In genomic region chr18:12882416-12882815, GRCh38 we compare ENCODE assay signal across 8 cellular contexts. TPM values are rescaled to one million over a fixed set of nuclear protein-coding genes. Genes with fewer than 3 reads are reported as not detected.
DNase-seq lines count a peak whose midpoint lies in the region; ATAC-seq and TF ChIP-seq lines count a peak whose summit lies in the region.

No MANE protein-coding gene starts in this region.

- in situ Hi-C loops in transverse colon (cut with MboI; ENCODE audit: low pct_ligation_motif_present in 1 of 4, low pct_unique_long_range_greater_than_20kb in 1 of 4, low sequenced_read_pairs in 3 of 4) = loop anchor here in 1 of 4 donors (10.0 kb wide), 1 partner anchor 48 kb away; no protein-coding TSS in a partner anchor

- H3K27me3 Mint-ChIP-seq in activated naive CD4-positive, alpha-beta T cell treated with anti-CD3 and anti-CD28 coated beads, Interleukin-2, amount 10 ng/mL, durations not matched to agents 7 days and 5 days = no peaks in the 10 kb centered on the region
- no peaks in the 10 kb centered on the region for H3K27me3 Mint-ChIP-seq in activated naive CD8-positive, alpha-beta T cell treated with anti-CD3 and anti-CD28 coated beads, Interleukin-2, amount 50 U/mL, for 24 hours

- peaks cover 62% of the 10 kb centered on the region for H3K4me1 Mint-ChIP-seq in activated naive CD4-positive, alpha-beta T cell treated with anti-CD3 and anti-CD28 coated beads, Interleukin-2, amount 10 ng/mL, durations not matched to agents 7 days and 5 days
- peaks cover 66% of the 10 kb centered on the region for H3K4me1 Mint-ChIP-seq in activated naive CD8-positive, alpha-beta T cell treated with anti-CD3 and anti-CD28 coated beads, Interleukin-2, amount 50 U/mL, for 24 hours

- WGBS in transverse colon (ENCODE audit: low coverage in 1 of 2), 2 donors = 28 to 31% methylated on average over 3 of the region's 3 CpGs

- CTCF ChIA-PET in activated naive CD4-positive, alpha-beta T cell treated with anti-CD3 and anti-CD28 coated beads, Interleukin-2, amount 10 ng/mL, durations not matched to agents 7 days and 5 days (lab: Charles Lee) = interaction anchor here (1.2 to 1.6 kb wide), 2 partner anchors 17 to 52 kb away, joined by 3 read pairs; no protein-coding TSS in a partner anchor

- no peaks in the 10 kb centered on the region for H3K9me3 Mint-ChIP-seq in activated naive CD4-positive, alpha-beta T cell treated with anti-CD3 and anti-CD28 coated beads, Interleukin-2, amount 10 ng/mL, durations not matched to agents 7 days and 5 days
- no peaks in the 10 kb centered on the region for H3K9me3 Mint-ChIP-seq in activated naive CD8-positive, alpha-beta T cell treated with anti-CD3 and anti-CD28 coated beads, Interleukin-2, amount 50 U/mL, for 24 hours

- no peaks in the 10 kb centered on the region for H3K36me3 ChIP-seq in kidney epithelial cell (ENCODE audit: control insufficient read depth, insufficient read depth, low read length)
- no peaks in the 10 kb centered on the region for H3K36me3 ChIP-seq in transverse colon

- H3K9me3 ChIP-seq in transverse colon = no peaks in the 10 kb centered on the region

- no peaks in the 10 kb centered on the region for H3K27me3 ChIP-seq in kidney epithelial cell (ENCODE audit: control insufficient read depth, insufficient read depth, low read length)
- no peaks in the 10 kb centered on the region for H3K27me3 ChIP-seq in transverse colon

- no peak for TF ChIP-seq EP300 in transverse colon (IDR thresholded peaks at IDR 0.05; ENCODE audit: low read depth)

- H3K4me3 Mint-ChIP-seq in activated naive CD4-positive, alpha-beta T cell treated with anti-CD3 and anti-CD28 coated beads, Interleukin-2, amount 10 ng/mL, durations not matched to agents 7 days and 5 days = peak overlapping the region; percentile 95
- peak overlapping the region; percentile 87 for H3K4me3 Mint-ChIP-seq in activated naive CD8-positive, alpha-beta T cell treated with anti-CD3 and anti-CD28 coated beads, Interleukin-2, amount 50 U/mL, for 24 hours

- H3K27ac ChIP-seq in transverse colon = peak overlapping the region; percentile 97 to 100 (median 99)

- no peak for ATAC-seq in activated naive CD8-positive, alpha-beta T cell treated with anti-CD3 and anti-CD28 coated beads, Interleukin-2, amount 50 U/mL, for 24 hours
- ATAC-seq in HG02642 (IDR thresholded peaks at IDR 0.05; ENCODE audit: poor library complexity, unreplicated experiment) = no peak

- peak overlapping the region; percentile 83 for H3K4me3 ChIP-seq in kidney epithelial cell (ENCODE audit: low read depth, low read length)
- peak overlapping the region in 2 of 4 donors; percentile 85 to 94 for H3K4me3 ChIP-seq in transverse colon

- peak overlapping the region; percentile 93 for H3K27ac Mint-ChIP-seq in activated naive CD4-positive, alpha-beta T cell treated with anti-CD3 and anti-CD28 coated beads, Interleukin-2, amount 10 ng/mL, durations not matched to agents 7 days and 5 days
- H3K27ac Mint-ChIP-seq in activated naive CD8-positive, alpha-beta T cell treated with anti-CD3 and anti-CD28 coated beads, Interleukin-2, amount 50 U/mL, for 24 hours = peak overlapping the region; percentile 86

- TF ChIP-seq CTCF in kidney epithelial cell (IDR thresholded peaks at IDR 0.05; ENCODE audit: insufficient read depth, low read length, poor library complexity, severe bottlenecking) (no peak), transverse colon (IDR thresholded peaks at IDR 0.05) (no peak)

- intact Hi-C loops in transverse colon (cut with DNase I; ENCODE audit: low total_unique reads) = loop anchor here (10.0 kb wide), 1 partner anchor 842 kb away; the partner anchor contains the start of genes FAM210A and RNMT

- no peak for TF ChIP-seq POLR2A in transverse colon (IDR thresholded peaks at IDR 0.05)

- DNase-seq in activated naive CD4-positive, alpha-beta T cell treated with anti-CD3 and anti-CD28 coated beads, Interleukin-2, amount 10 ng/mL, durations not matched to agents 7 days and 5 days = no peak
- DNase-seq in activated naive CD4-positive, alpha-beta T cell treated with anti-CD3 and anti-CD28 coated beads, Interleukin-2, amount 50 U/mL, for 16 hours = no peak
- no peak for DNase-seq in activated naive CD8-positive, alpha-beta T cell treated with anti-CD3 and anti-CD28 coated beads, Interleukin-2, amount 50 U/mL, for 24 hours
- DNase-seq in kidney epithelial cell (ENCODE audit: low read depth) = no peak
- DNase-seq in transverse colon = no peak
- DNase-seq in globus pallidus (ENCODE audit: low spot score) = no peak
- DNase-seq in effector CD4-positive, alpha-beta T cell = no peak

- peaks cover 10% of the 10 kb centered on the region for H3K36me3 Mint-ChIP-seq in activated naive CD4-positive, alpha-beta T cell treated with anti-CD3 and anti-CD28 coated beads, Interleukin-2, amount 10 ng/mL, durations not matched to agents 7 days and 5 days
- peaks cover 12% of the 10 kb centered on the region for H3K36me3 Mint-ChIP-seq in activated naive CD8-positive, alpha-beta T cell treated with anti-CD3 and anti-CD28 coated beads, Interleukin-2, amount 50 U/mL, for 24 hours (ENCODE audit: low read depth)

- H3K4me1 ChIP-seq in transverse colon = peaks cover 0 to 46% (median 17%) of the 10 kb centered on the region in 4 donors

RNA-seq across cellular contexts. Expression of gene PTPN2, which starts 1.6 kb away (rescaled TPM):
- total RNA-seq in kidney epithelial cell (28.2 and 38.5 TPM in 2 replicates), transverse colon (10 to 100 TPM; 10.5 to 65.7 (median 46.1) TPM)
